Comparison of ENCODE assay signal across 8 cellular contexts in the genomic region with DNA sequence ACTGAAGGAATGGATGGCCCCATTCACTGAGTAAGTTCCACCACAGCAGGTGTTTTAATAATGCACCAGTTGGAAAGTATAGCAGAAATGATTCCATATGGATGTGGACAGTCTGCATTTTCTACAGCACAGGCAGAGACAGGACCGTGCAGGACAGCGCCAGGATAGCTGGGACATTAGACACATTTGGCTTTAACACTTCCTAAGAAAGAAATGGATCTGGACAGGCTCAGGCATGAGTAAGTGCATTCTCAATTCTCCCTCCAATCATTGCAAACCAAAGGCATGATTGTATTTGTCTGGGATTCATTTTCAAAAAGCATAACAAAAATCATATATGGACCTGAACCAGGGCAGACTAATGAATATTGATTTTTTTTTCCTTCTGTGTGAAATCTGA.
"Had no signal": no experiment of that assay in that cellular context is flagged by ENCODE, and none has a peak within 500 bp of the region (broad histone marks: within the 10 kb centered on the region; RNA-seq: fewer than 3 reads in every experiment).

No MANE protein-coding gene starts in this region.

- ATAC-seq: GM23338, HepG2 had no signal

- DNase-seq: H9, HCEC 1CT had no signal

- H3K27ac ChIP-seq: HL-60 had no signal

- H3K9me3 Mint-ChIP-seq: GM23338, H9 had no signal

- H2AFZ ChIP-seq: GM23338 had no signal

- H3K4me3 Mint-ChIP-seq: GM23338, H9, IgD-negative memory B cell had no signal

- H3K4me1 Mint-ChIP-seq: GM23338 had no signal

- H3K27ac Mint-ChIP-seq: GM23338, H9 had no signal

- H3K4me3 ChIP-seq: GM23338 had no signal

- FAIRE-seq: H1, H54, HepG2 had no signal

- H3K4me2 ChIP-seq: GM23338 had no signal
